ENCODE assay signal across 23 cellular contexts in the genomic region with DNA sequence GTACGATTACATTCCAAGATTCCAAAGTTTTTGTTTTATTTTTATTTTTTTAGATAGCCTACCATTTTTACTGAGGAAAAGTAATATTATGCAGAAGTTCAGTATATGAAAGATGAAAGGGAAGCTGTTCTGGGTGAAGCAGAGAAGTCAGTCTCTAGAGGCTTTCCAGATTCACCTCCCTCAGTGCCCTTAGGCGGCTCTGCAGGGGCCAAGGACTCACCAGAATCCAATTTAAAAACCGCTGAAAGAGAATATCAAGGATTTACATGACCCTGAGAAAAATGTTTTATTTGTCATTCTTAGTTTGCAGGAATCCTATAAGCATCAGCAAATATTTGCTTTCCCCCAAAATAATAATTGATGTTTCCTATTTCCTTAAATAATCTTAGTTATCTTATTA.
DNase-seq lines count a peak whose midpoint lies in the region; ATAC-seq and TF ChIP-seq lines count a peak whose summit lies in the region.
"Had no signal": no experiment of that assay in that cellular context is flagged by ENCODE, and none has a peak within 500 bp of the region (broad histone marks: within the 10 kb centered on the region; RNA-seq: fewer than 3 reads in every experiment).

No MANE protein-coding gene starts in this region.

- DNase-seq in M059J (ENCODE audit: low read depth) (peak; percentile 11), SK-N-MC (ENCODE audit: low read depth, low spot score) (peak; percentile 66), HuH-7.5 (ENCODE audit: low spot score) (no peak)
- DNase-seq: 8988T; ACHN; AML-193; BE2C; CD4-positive, alpha-beta T cell; CD8-positive, alpha-beta memory T cell; DMS 273 treated with DMSO at 0.1 percent for 48 hours; DMS79; EL; GF-D8; GM23248; H7; HCEC 1CT had no signal

- H3K36me3 Mint-ChIP-seq in nephron (ENCODE audit: low read depth): no peaks in the 10 kb centered on the region
- H3K36me3 Mint-ChIP-seq: CD14-positive monocyte; CD8-positive, alpha-beta memory T cell had no signal

- H3K9me3 ChIP-seq in SK-N-MC (ENCODE audit: low read depth, low read length): no peaks in the 10 kb centered on the region
- H3K9me3 ChIP-seq: BE2C had no signal

- no peaks in the 10 kb centered on the region for H3K9me3 Mint-ChIP-seq in nephron

- H3K27me3 Mint-ChIP-seq in nephron (ENCODE audit: low read depth): no peaks in the 10 kb centered on the region
- H3K27me3 Mint-ChIP-seq: CD4-positive, alpha-beta T cell had no signal

- ATAC-seq in GM18868 (IDR thresholded peaks at IDR 0.05; ENCODE audit: unreplicated experiment): no peak
- ATAC-seq in HG02763 (IDR thresholded peaks at IDR 0.05; ENCODE audit: unreplicated experiment): no peak
- ATAC-seq in GM19452 (IDR thresholded peaks at IDR 0.05; ENCODE audit: unreplicated experiment): no peak
- ATAC-seq: A549 had no signal

- H3K9ac ChIP-seq in SK-N-MC (ENCODE audit: insufficient read length): no peak overlapping the region
- H3K9ac ChIP-seq: BLaER1 treated with 17β-estradiol and CSF1 and Interleukin-3, amounts not matched to agents 10 nM and 100 nM; GM23248 had no signal

- peak overlapping the region; percentile 53 for H3K4me3 ChIP-seq in SK-N-MC
- H3K4me3 ChIP-seq: A549; BLaER1 treated with 17β-estradiol and CSF1 and Interleukin-3, amounts not matched to agents 10 nM and 100 nM; GM23248 had no signal

- peak overlapping the region in 2 of 3 experiments; percentile 45 to 80 for H3K27ac Mint-ChIP-seq in nephron
- H3K27ac Mint-ChIP-seq: CD4-positive, alpha-beta T cell; CD8-positive, alpha-beta memory T cell had no signal

- no peaks in the 10 kb centered on the region for H3K36me3 ChIP-seq in SK-N-MC (ENCODE audit: insufficient read depth, low read length)
- H3K36me3 ChIP-seq: BE2C; BLaER1 treated with 17β-estradiol and CSF1 and Interleukin-3, amounts not matched to agents 10 nM and 100 nM had no signal

- H3K4me1 Mint-ChIP-seq in nephron: peaks cover 15% of the 10 kb centered on the region
- H3K4me1 Mint-ChIP-seq: CD14-positive monocyte; CD8-positive, alpha-beta memory T cell had no signal

- H3K27ac ChIP-seq in SK-N-MC: peak overlapping the region; percentile 74
- H3K27ac ChIP-seq: A549; BLaER1 treated with 17β-estradiol and CSF1 and Interleukin-3, amounts not matched to agents 10 nM and 100 nM; GM23248 had no signal

- TF ChIP-seq CTCF in nephron (IDR thresholded peaks at IDR 0.05; ENCODE audit: unreplicated experiment in 3 of 3): no peak

- no peak overlapping the region for H3K4me3 Mint-ChIP-seq in nephron
- H3K4me3 Mint-ChIP-seq: CD14-positive monocyte; CD4-positive, alpha-beta T cell; CD8-positive, alpha-beta memory T cell had no signal
